In genomic region chr20:36573103-36573797, GRCh38 we compare ENCODE assay signal across 1 cellular context.
A peak's percentile ranks its signal among the peaks of the same experiment; 100 is the strongest.
TF ChIP-seq lines count a peak whose summit lies in the region.

Gene TGIF2 (plus strand): TSS chr20:36573597. CDS start chr20:36578775, 5,178 bp downstream.

TF ChIP-seq in HepG2, 621 proteins besides CTCF, POLR2A, EP300 and RAD21 (continued from another document and continues in another):
- TF ChIP-seq CEBPZ (IDR thresholded peaks at IDR 0.05; ENCODE audit: low read length) (no peak), HNRNPK (IDR thresholded peaks at IDR 0.05; ENCODE audit: low read depth, low read length, poor library complexity, severe bottlenecking) (no peak), ADNP (CRISPR knock-in tag; IDR thresholded peaks at IDR 0.05) (no peak), MEF2D (CRISPR knock-in tag; IDR thresholded peaks at IDR 0.05) (peak; percentile 79; the same call in 1 of the 2 replicates), FOXJ3 (CRISPR knock-in tag; IDR thresholded peaks at IDR 0.05; ENCODE audit: borderline replicate concordance) (no peak), ZFY (CRISPR knock-in tag; IDR thresholded peaks at IDR 0.05) (peak; percentile 94), HNRNPL (IDR thresholded peaks at IDR 0.05; ENCODE audit: low read depth, low read length) (peak; percentile 77; the same call in 1 of the 2 replicates), ONECUT2 (CRISPR knock-in tag; IDR thresholded peaks at IDR 0.05) (no peak), SPEN (CRISPR knock-in tag; IDR thresholded peaks at IDR 0.05; ENCODE audit: low read depth) (peak; percentile 97), JDP2 (CRISPR knock-in tag; IDR thresholded peaks at IDR 0.05; ENCODE audit: borderline replicate concordance) (no peak), BATF2 (CRISPR knock-in tag; IDR thresholded peaks at IDR 0.05) (peak; percentile 30; the same call in 1 of the 2 replicates), ZBTB39 (CRISPR knock-in tag; IDR thresholded peaks at IDR 0.05) (no peak; the same call in 1 of the 2 replicates), SAP130 (CRISPR knock-in tag; IDR thresholded peaks at IDR 0.05; ENCODE audit: low read depth) (peak; percentile 93), LRRFIP1 (CRISPR knock-in tag; conservative IDR thresholded peaks at IDR 0.05) (no peak), HHEX (CRISPR knock-in tag; IDR thresholded peaks at IDR 0.05) (no peak), ARHGAP35 (CRISPR knock-in tag; IDR thresholded peaks at IDR 0.05; ENCODE audit: borderline replicate concordance) (0 out of 2 replicates have a peak, but pooled peaks have one; percentile 56), ZNF224 (CRISPR knock-in tag; IDR thresholded peaks at IDR 0.05) (no peak; the same call in 1 of the 2 replicates), PITX1 (CRISPR knock-in tag; IDR thresholded peaks at IDR 0.05) (peak; percentile 74; the same call in 1 of the 2 replicates), NFIC (IDR thresholded peaks at IDR 0.05; ENCODE audit: low read length) (peak; percentile 55; the same call in 1 of the 2 replicates), MTF2 (CRISPR knock-in tag; IDR thresholded peaks at IDR 0.05; ENCODE audit: borderline replicate concordance) (no peak), ZNF530 (CRISPR knock-in tag; IDR thresholded peaks at IDR 0.05; ENCODE audit: low read depth) (no peak), GLMP (CRISPR knock-in tag; IDR thresholded peaks at IDR 0.05; ENCODE audit: borderline replicate concordance) (no peak), ZBTB20 (CRISPR knock-in tag; IDR thresholded peaks at IDR 0.05; ENCODE audit: borderline replicate concordance, low read depth) (peak; percentile 67), SALL2 (CRISPR knock-in tag; IDR thresholded peaks at IDR 0.05) (peak; percentile 63), NR2F2 (IDR thresholded peaks at IDR 0.05; ENCODE audit: borderline replicate concordance, low read depth) (peak; percentile 14; the same call in 1 of the 2 replicates), RBFOX2 (IDR thresholded peaks at IDR 0.05; ENCODE audit: low read depth, low read length) (peak; percentile 91), ZNF589 (CRISPR knock-in tag; conservative IDR thresholded peaks at IDR 0.05) (no peak), ZNF331 (CRISPR knock-in tag; IDR thresholded peaks at IDR 0.05) (peak; percentile 59; the same call in 1 of the 2 replicates), STAT6 (CRISPR knock-in tag; IDR thresholded peaks at IDR 0.05; ENCODE audit: borderline replicate concordance) (peak; percentile 89; the same call in 1 of the 2 replicates), ZNF83 (CRISPR knock-in tag; IDR thresholded peaks at IDR 0.05; ENCODE audit: borderline replicate concordance) (peak; percentile 80; the same call in 1 of the 2 replicates), ZBTB1 (CRISPR knock-in tag; IDR thresholded peaks at IDR 0.05; ENCODE audit: borderline replicate concordance) (no peak), ZHX2 (IDR thresholded peaks at IDR 0.05; ENCODE audit: low read depth) (peak; percentile 64; the same call in 1 of the 2 replicates), ZHX2 (CRISPR knock-in tag; IDR thresholded peaks at IDR 0.05; ENCODE audit: borderline replicate concordance) (no peak; the same call in 1 of the 2 replicates), ZNF605 (CRISPR knock-in tag; IDR thresholded peaks at IDR 0.05) (peak; percentile 95), PATZ1 (CRISPR knock-in tag; IDR thresholded peaks at IDR 0.05) (peak; percentile 93), EEA1 (CRISPR knock-in tag; IDR thresholded peaks at IDR 0.05; ENCODE audit: borderline replicate concordance) (peak; percentile 93; the same call in 1 of the 2 replicates), SIN3B (IDR thresholded peaks at IDR 0.05; ENCODE audit: low read length) (no peak), ZNF777 (CRISPR knock-in tag; IDR thresholded peaks at IDR 0.05) (no peak; the same call in 1 of the 2 replicates), SOX13 (IDR thresholded peaks at IDR 0.05) (no peak; the same call in 1 of the 2 replicates), SOX13 (CRISPR knock-in tag; conservative IDR thresholded peaks at IDR 0.05 in 1 of 2, IDR thresholded peaks at IDR 0.05 in 1 of 2) (peak in 1 of 2 experiments; percentile 55; a peak in 1 of 4 replicates)
